Comparison of ENCODE assay signal across 2 cellular contexts in the genomic region with DNA sequence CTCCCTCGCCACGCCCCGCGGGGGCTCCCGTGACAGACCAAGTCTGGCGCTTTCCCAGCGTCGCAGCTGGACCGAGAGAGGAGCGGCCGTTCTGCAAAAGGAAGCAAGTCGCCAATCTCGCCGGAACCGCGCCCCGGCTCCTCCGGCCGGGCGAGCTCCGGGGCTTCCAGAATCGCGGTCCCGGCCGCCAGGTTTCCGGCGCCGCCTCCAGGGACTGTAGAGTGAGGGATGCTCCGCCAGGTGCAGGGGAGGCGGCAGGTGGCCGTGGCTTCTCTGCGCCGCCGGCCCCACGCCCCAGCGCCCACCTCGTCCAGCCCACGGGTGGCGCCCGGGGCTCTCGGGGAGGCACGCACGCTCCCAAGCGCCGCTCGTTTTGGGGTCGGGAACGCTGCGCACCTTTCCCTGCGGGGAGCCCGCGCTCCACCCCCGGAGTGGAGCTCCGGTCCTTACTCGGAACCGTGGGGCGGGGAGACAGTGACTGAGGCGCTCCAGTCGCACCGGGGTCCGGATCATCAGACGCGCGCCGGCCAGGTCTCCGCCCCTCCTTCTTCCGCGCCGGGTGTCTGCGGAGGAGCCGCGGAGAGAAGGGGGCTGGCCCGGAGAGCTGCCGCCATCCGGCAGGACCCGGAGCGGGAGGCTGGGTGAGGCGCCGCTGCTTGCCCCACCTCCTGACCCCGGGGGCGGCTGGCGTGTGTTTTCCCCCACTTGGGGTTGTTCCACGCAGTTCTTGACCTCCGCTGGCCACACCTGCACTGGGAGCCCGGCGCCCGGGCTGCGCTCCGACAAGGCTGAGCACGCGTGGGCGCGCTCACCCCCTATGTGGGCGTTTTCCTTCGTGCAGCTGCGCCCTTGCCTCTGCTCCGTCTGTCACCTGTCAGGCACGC.
A peak's percentile ranks its signal among the peaks of the same experiment; 100 is the strongest.
TF ChIP-seq lines count a peak whose summit lies in the region.

A gene with protein sequence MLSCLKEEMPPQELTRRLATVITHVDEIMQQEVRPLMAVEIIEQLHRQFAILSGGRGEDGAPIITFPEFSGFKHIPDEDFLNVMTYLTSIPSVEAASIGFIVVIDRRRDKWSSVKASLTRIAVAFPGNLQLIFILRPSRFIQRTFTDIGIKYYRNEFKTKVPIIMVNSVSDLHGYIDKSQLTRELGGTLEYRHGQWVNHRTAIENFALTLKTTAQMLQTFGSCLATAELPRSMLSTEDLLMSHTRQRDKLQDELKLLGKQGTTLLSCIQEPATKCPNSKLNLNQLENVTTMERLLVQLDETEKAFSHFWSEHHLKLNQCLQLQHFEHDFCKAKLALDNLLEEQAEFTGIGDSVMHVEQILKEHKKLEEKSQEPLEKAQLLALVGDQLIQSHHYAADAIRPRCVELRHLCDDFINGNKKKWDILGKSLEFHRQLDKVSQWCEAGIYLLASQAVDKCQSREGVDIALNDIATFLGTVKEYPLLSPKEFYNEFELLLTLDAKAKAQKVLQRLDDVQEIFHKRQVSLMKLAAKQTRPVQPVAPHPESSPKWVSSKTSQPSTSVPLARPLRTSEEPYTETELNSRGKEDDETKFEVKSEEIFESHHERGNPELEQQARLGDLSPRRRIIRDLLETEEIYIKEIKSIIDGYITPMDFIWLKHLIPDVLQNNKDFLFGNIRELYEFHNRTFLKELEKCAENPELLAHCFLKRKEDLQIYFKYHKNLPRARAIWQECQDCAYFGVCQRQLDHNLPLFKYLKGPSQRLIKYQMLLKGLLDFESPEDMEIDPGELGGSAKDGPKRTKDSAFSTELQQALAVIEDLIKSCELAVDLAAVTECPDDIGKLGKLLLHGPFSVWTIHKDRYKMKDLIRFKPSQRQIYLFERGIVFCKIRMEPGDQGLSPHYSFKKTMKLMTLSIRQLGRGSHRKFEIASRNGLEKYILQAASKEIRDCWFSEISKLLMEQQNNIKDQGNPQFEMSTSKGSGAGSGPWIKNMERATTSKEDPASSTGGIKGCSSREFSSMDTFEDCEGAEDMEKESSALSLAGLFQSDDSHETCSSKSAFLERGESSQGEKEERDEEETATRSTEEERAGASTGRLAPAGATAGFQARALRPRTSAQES (minus strand): TSS at position 480 of the 884 bp plus-strand sequence. CDS start 642 bp downstream, outside the sequence.

TF ChIP-seq in HEK293, 187 proteins besides CTCF, POLR2A, EP300 and RAD21 (continued from another document and continues in another):
- peak; percentile 93 for TF ChIP-seq GLIS2 (tag by site-specific recombination; IDR thresholded peaks at IDR 0.05)
- peak; percentile 17; the same call in 1 of the 2 replicates for TF ChIP-seq GLIS1 (tag by site-specific recombination; IDR thresholded peaks at IDR 0.05)
- peak; percentile 53 for TF ChIP-seq ZXDB (tag by site-specific recombination; IDR thresholded peaks at IDR 0.05)
- peak; percentile 80 for TF ChIP-seq SP3 (tag by site-specific recombination; IDR thresholded peaks at IDR 0.05)
- TF ChIP-seq BCL11B (tag by site-specific recombination; IDR thresholded peaks at IDR 0.05; ENCODE audit: low read depth): 0 out of 2 replicates have a peak, but pooled peaks have one; percentile 52
- TF ChIP-seq, protein P1, sequence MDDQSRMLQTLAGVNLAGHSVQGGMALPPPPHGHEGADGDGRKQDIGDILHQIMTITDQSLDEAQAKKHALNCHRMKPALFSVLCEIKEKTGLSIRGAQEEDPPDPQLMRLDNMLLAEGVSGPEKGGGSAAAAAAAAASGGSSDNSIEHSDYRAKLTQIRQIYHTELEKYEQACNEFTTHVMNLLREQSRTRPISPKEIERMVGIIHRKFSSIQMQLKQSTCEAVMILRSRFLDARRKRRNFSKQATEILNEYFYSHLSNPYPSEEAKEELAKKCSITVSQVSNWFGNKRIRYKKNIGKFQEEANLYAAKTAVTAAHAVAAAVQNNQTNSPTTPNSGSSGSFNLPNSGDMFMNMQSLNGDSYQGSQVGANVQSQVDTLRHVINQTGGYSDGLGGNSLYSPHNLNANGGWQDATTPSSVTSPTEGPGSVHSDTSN (CRISPR knock-in tag; IDR thresholded peaks at IDR 0.05): peak; percentile 37; the same call in 1 of the 2 replicates
- TF ChIP-seq ZNF416 (tag by site-specific recombination; IDR thresholded peaks at IDR 0.05): no peak
- TF ChIP-seq KLF7 (tag by site-specific recombination; IDR thresholded peaks at IDR 0.05; ENCODE audit: borderline replicate concordance): no peak
- peak; percentile 42; the same call in 1 of the 2 replicates for TF ChIP-seq ZNF366 (tag by site-specific recombination; conservative IDR thresholded peaks at IDR 0.05)
- TF ChIP-seq, protein P2, sequence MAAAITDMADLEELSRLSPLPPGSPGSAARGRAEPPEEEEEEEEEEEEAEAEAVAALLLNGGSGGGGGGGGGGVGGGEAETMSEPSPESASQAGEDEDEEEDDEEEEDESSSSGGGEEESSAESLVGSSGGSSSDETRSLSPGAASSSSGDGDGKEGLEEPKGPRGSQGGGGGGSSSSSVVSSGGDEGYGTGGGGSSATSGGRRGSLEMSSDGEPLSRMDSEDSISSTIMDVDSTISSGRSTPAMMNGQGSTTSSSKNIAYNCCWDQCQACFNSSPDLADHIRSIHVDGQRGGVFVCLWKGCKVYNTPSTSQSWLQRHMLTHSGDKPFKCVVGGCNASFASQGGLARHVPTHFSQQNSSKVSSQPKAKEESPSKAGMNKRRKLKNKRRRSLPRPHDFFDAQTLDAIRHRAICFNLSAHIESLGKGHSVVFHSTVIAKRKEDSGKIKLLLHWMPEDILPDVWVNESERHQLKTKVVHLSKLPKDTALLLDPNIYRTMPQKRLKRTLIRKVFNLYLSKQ (tag by site-specific recombination; IDR thresholded peaks at IDR 0.05; ENCODE audit: borderline replicate concordance): no peak
- no peak for TF ChIP-seq ZNF626 (tag by site-specific recombination; IDR thresholded peaks at IDR 0.05)
- TF ChIP-seq, protein P3, sequence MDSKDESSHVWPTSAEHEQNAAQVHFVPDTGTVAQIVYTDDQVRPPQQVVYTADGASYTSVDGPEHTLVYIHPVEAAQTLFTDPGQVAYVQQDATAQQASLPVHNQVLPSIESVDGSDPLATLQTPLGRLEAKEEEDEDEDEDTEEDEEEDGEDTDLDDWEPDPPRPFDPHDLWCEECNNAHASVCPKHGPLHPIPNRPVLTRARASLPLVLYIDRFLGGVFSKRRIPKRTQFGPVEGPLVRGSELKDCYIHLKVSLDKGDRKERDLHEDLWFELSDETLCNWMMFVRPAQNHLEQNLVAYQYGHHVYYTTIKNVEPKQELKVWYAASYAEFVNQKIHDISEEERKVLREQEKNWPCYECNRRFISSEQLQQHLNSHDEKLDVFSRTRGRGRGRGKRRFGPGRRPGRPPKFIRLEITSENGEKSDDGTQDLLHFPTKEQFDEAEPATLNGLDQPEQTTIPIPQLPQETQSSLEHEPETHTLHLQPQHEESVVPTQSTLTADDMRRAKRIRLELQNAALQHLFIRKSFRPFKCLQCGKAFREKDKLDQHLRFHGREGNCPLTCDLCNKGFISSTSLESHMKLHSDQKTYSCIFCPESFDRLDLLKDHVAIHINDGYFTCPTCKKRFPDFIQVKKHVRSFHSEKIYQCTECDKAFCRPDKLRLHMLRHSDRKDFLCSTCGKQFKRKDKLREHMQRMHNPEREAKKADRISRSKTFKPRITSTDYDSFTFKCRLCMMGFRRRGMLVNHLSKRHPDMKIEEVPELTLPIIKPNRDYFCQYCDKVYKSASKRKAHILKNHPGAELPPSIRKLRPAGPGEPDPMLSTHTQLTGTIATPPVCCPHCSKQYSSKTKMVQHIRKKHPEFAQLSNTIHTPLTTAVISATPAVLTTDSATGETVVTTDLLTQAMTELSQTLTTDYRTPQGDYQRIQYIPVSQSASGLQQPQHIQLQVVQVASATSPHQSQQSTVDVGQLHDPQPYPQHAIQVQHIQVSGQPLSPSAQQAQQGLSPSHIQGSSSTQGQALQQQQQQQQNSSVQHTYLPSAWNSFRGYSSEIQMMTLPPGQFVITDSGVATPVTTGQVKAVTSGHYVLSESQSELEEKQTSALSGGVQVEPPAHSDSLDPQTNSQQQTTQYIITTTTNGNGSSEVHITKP (tag by site-specific recombination; IDR thresholded peaks at IDR 0.05): peak; percentile 35; the same call in 1 of the 2 replicates
- peak; percentile 92 for TF ChIP-seq ZFHX2 (tag by site-specific recombination; conservative IDR thresholded peaks at IDR 0.05)
- peak; percentile 87 for TF ChIP-seq ZFP37 (tag by site-specific recombination; IDR thresholded peaks at IDR 0.05)
- TF ChIP-seq ZNF677 (tag by site-specific recombination; IDR thresholded peaks at IDR 0.05): no peak
- no peak for TF ChIP-seq PRDM1 (tag by site-specific recombination; IDR thresholded peaks at IDR 0.05)
- TF ChIP-seq ZNF561 (tag by site-specific recombination; IDR thresholded peaks at IDR 0.05; ENCODE audit: borderline replicate concordance): peak; percentile 60; the same call in 1 of the 2 replicates
- TF ChIP-seq ZNF571 (tag by site-specific recombination; IDR thresholded peaks at IDR 0.05): no peak
- TF ChIP-seq ZNF394 (tag by site-specific recombination; IDR thresholded peaks at IDR 0.05; ENCODE audit: borderline replicate concordance): no peak
- 0 out of 2 replicates have a peak, but pooled peaks have one; percentile 46 for TF ChIP-seq ZNF324 (tag by site-specific recombination; IDR thresholded peaks at IDR 0.05)

TF ChIP-seq in WTC11, 78 proteins besides CTCF, POLR2A, EP300 and RAD21 (continued from another document and continues in another):
- TF ChIP-seq, protein P4, sequence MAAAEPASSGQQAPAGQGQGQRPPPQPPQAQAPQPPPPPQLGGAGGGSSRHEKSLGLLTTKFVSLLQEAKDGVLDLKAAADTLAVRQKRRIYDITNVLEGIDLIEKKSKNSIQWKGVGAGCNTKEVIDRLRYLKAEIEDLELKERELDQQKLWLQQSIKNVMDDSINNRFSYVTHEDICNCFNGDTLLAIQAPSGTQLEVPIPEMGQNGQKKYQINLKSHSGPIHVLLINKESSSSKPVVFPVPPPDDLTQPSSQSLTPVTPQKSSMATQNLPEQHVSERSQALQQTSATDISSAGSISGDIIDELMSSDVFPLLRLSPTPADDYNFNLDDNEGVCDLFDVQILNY (CRISPR knock-in tag; IDR thresholded peaks at IDR 0.05): peak; percentile 83
- TF ChIP-seq, protein P5, sequence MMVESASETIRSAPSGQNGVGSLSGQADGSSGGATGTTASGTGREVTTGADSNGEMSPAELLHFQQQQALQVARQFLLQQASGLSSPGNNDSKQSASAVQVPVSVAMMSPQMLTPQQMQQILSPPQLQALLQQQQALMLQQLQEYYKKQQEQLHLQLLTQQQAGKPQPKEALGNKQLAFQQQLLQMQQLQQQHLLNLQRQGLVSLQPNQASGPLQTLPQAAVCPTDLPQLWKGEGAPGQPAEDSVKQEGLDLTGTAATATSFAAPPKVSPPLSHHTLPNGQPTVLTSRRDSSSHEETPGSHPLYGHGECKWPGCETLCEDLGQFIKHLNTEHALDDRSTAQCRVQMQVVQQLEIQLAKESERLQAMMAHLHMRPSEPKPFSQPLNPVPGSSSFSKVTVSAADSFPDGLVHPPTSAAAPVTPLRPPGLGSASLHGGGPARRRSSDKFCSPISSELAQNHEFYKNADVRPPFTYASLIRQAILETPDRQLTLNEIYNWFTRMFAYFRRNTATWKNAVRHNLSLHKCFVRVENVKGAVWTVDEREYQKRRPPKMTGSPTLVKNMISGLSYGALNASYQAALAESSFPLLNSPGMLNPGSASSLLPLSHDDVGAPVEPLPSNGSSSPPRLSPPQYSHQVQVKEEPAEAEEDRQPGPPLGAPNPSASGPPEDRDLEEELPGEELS (CRISPR knock-in tag; IDR thresholded peaks at IDR 0.05): peak; percentile 30; the same call in 1 of the 2 replicates
- TF ChIP-seq, protein P6, sequence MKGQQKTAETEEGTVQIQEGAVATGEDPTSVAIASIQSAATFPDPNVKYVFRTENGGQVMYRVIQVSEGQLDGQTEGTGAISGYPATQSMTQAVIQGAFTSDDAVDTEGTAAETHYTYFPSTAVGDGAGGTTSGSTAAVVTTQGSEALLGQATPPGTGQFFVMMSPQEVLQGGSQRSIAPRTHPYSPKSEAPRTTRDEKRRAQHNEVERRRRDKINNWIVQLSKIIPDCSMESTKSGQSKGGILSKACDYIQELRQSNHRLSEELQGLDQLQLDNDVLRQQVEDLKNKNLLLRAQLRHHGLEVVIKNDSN (CRISPR knock-in tag; IDR thresholded peaks at IDR 0.05): no peak
- TF ChIP-seq SMAD3 (CRISPR knock-in tag; IDR thresholded peaks at IDR 0.05; ENCODE audit: borderline replicate concordance) (0 out of 2 replicates have a peak, but pooled peaks have one; percentile 52), OVOL2 (CRISPR knock-in tag; IDR thresholded peaks at IDR 0.05; ENCODE audit: borderline replicate concordance) (no peak)
- TF ChIP-seq, protein P7, sequence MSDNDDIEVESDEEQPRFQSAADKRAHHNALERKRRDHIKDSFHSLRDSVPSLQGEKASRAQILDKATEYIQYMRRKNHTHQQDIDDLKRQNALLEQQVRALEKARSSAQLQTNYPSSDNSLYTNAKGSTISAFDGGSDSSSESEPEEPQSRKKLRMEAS (CRISPR knock-in tag; IDR thresholded peaks at IDR 0.05): peak; percentile 32; the same call in 1 of the 2 replicates
- TF ChIP-seq, protein P8, sequence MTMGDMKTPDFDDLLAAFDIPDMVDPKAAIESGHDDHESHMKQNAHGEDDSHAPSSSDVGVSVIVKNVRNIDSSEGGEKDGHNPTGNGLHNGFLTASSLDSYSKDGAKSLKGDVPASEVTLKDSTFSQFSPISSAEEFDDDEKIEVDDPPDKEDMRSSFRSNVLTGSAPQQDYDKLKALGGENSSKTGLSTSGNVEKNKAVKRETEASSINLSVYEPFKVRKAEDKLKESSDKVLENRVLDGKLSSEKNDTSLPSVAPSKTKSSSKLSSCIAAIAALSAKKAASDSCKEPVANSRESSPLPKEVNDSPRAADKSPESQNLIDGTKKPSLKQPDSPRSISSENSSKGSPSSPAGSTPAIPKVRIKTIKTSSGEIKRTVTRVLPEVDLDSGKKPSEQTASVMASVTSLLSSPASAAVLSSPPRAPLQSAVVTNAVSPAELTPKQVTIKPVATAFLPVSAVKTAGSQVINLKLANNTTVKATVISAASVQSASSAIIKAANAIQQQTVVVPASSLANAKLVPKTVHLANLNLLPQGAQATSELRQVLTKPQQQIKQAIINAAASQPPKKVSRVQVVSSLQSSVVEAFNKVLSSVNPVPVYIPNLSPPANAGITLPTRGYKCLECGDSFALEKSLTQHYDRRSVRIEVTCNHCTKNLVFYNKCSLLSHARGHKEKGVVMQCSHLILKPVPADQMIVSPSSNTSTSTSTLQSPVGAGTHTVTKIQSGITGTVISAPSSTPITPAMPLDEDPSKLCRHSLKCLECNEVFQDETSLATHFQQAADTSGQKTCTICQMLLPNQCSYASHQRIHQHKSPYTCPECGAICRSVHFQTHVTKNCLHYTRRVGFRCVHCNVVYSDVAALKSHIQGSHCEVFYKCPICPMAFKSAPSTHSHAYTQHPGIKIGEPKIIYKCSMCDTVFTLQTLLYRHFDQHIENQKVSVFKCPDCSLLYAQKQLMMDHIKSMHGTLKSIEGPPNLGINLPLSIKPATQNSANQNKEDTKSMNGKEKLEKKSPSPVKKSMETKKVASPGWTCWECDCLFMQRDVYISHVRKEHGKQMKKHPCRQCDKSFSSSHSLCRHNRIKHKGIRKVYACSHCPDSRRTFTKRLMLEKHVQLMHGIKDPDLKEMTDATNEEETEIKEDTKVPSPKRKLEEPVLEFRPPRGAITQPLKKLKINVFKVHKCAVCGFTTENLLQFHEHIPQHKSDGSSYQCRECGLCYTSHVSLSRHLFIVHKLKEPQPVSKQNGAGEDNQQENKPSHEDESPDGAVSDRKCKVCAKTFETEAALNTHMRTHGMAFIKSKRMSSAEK (CRISPR knock-in tag; IDR thresholded peaks at IDR 0.05; ENCODE audit: borderline replicate concordance): no peak
